Comparison of ENCODE assay signal across 8 cellular contexts in genomic region chr1:182587666-182588438, GRCh38. TPM values are rescaled to one million over a fixed set of nuclear protein-coding genes. Genes with fewer than 3 reads are reported as not detected.
DNase-seq lines count a peak whose midpoint lies in the region; ATAC-seq and TF ChIP-seq lines count a peak whose summit lies in the region.

No MANE protein-coding gene starts in this region.

- intact Hi-C loops in left ventricle myocardium inferior (cut with micrococcal nuclease), result no loop called here
- intact Hi-C loops in left ventricle myocardium superior (cut with micrococcal nuclease), result no loop called here
- intact Hi-C loops in vagina (cut with DNase I), result no loop called here

- TF ChIP-seq POLR2A in vagina (IDR thresholded peaks at IDR 0.05), result no peak

- H3K27me3 Mint-ChIP-seq in activated naive CD8-positive, alpha-beta T cell treated with anti-CD3 and anti-CD28 coated beads for 36 hours, result no peaks in the 10 kb centered on the region
- H3K27me3 Mint-ChIP-seq in memory B cell, result no peaks in the 10 kb centered on the region

- H3K27ac Mint-ChIP-seq in activated naive CD8-positive, alpha-beta T cell treated with anti-CD3 and anti-CD28 coated beads for 36 hours, result peak overlapping the region; percentile 98
- peak overlapping the region; percentile 100 for H3K27ac Mint-ChIP-seq in memory B cell

- H3K27me3 ChIP-seq in left ventricle myocardium inferior (ENCODE audit: low read depth), result no peaks in the 10 kb centered on the region
- no peaks in the 10 kb centered on the region for H3K27me3 ChIP-seq in vagina

- H3K27ac ChIP-seq in left ventricle myocardium inferior (replicated peaks) (peak overlapping the region; percentile 94), vagina (peak overlapping the region; percentile 94)

- no peak for ATAC-seq in left ventricle myocardium superior
- ATAC-seq in memory B cell (ENCODE audit: low read depth), result peak; percentile 9

- peaks cover 1% of the 10 kb centered on the region for H3K9me3 Mint-ChIP-seq in activated naive CD8-positive, alpha-beta T cell treated with anti-CD3 and anti-CD28 coated beads for 36 hours
- H3K9me3 Mint-ChIP-seq in memory B cell, result no peaks in the 10 kb centered on the region

- H3K4me1 ChIP-seq in left ventricle myocardium inferior, result peaks cover 41% of the 10 kb centered on the region
- peaks cover 35% of the 10 kb centered on the region for H3K4me1 ChIP-seq in vagina

- TF ChIP-seq CTCF in left ventricle myocardium inferior (IDR thresholded peaks at IDR 0.05; ENCODE audit: borderline replicate concordance), result no peak
- no peak for TF ChIP-seq CTCF in vagina (IDR thresholded peaks at IDR 0.05)

- H3K4me3 Mint-ChIP-seq in activated naive CD8-positive, alpha-beta T cell treated with anti-CD3 and anti-CD28 coated beads for 36 hours, result peak overlapping the region; percentile 99
- peak overlapping the region; percentile 96 for H3K4me3 Mint-ChIP-seq in memory B cell

- peaks cover 48% of the 10 kb centered on the region for H3K4me1 Mint-ChIP-seq in activated naive CD8-positive, alpha-beta T cell treated with anti-CD3 and anti-CD28 coated beads for 36 hours
- H3K4me1 Mint-ChIP-seq in memory B cell, result peaks cover 41% of the 10 kb centered on the region

- H3K9me3 ChIP-seq in left ventricle myocardium inferior (replicated peaks), result no peaks in the 10 kb centered on the region
- H3K9me3 ChIP-seq in vagina, result no peaks in the 10 kb centered on the region

- peaks cover 13% of the 10 kb centered on the region for H3K36me3 ChIP-seq in left ventricle myocardium inferior
- H3K36me3 ChIP-seq in vagina, result peaks cover 0 to 4% of the 10 kb centered on the region in 2 donors

- DNase-seq in left ventricle myocardium inferior (no peak), left ventricle myocardium superior (no peak), memory B cell (ENCODE audit: low spot score in 2 of 2) (no peak), vagina (ENCODE audit: extremely low spot score in 2 of 2) (no peak), RKO (ENCODE audit: low spot score) (no peak)
- DNase-seq in activated naive CD8-positive, alpha-beta T cell treated with anti-CD3 and anti-CD28 coated beads for 36 hours, result no peak
- no peak for DNase-seq in activated CD8-positive, alpha-beta memory T cell treated with anti-CD3 and anti-CD28 coated beads, Interleukin-2, amount 50 U/mL, for 48 hours
- no peak for DNase-seq in effector CD4-positive, alpha-beta T cell

- H3K4me3 ChIP-seq in left ventricle myocardium inferior (peak overlapping the region; percentile 79), vagina (peak overlapping the region; percentile 60 to 65)

- peaks cover 30% of the 10 kb centered on the region for H3K36me3 Mint-ChIP-seq in activated naive CD8-positive, alpha-beta T cell treated with anti-CD3 and anti-CD28 coated beads for 36 hours
- H3K36me3 Mint-ChIP-seq in memory B cell, result peaks cover 24% of the 10 kb centered on the region

RNA-seq across cellular contexts. Expression of gene RNASEL, which starts 1.2 kb away (rescaled TPM):
- total RNA-seq in left ventricle myocardium inferior (3.5 TPM), left ventricle myocardium superior (2.7 TPM), vagina (5.4 TPM)
- total RNA-seq in activated naive CD8-positive, alpha-beta T cell treated with anti-CD3 and anti-CD28 coated beads for 36 hours, result 1 to 10 TPM; 4.1 to 4.3 TPM

RNA-seq across cellular contexts. Expression of gene RGS16, which starts 16.3 kb away (rescaled TPM):
- total RNA-seq in left ventricle myocardium inferior (0.88 TPM), left ventricle myocardium superior (1.1 TPM), vagina (1.2 TPM)
- total RNA-seq in activated naive CD8-positive, alpha-beta T cell treated with anti-CD3 and anti-CD28 coated beads for 36 hours, result 10 to 100 TPM; 68.1 to 70.7 TPM

Comparison
In these comparisons a context has a peak if more than half of its experiments do, and no peak if none do; other contexts are left out.
1. RNA of gene RGS16, which starts 16.3 kb away (total RNA-seq): 68.1 to 70.7 TPM in activated naive CD8-positive, alpha-beta T cell treated with anti-CD3 and anti-CD28 coated beads for 36 hours; 1.2 TPM in vagina (single experiment), 1.1 TPM in left ventricle myocardium superior (single experiment) and 0.88 TPM in left ventricle myocardium inferior (single experiment); every median in the first group is over 10 times any median in the second.